In the genomic region with DNA sequence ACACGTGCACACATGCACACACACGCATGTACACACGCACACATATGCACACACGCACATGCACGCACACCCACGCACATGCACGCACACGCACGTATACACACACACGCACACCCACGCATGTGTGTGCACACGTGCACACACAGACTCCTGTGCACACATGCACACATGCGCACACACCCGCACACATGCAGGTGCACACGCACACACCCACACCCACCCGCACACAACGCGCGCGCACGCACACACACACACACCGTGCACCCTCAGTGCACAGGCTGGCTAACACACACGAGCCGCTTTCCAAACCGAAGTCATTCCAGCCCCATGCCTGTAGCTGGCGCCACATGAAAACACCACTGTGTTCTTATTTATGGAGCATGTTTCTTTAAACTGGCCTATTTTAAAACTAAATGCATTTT, we compare ENCODE assay signal across 8 cellular contexts. TPM values are rescaled to one million over a fixed set of nuclear protein-coding genes. Genes with fewer than 3 reads are reported as not detected.
A peak's percentile ranks its signal among the peaks of the same experiment; 100 is the strongest.
DNase-seq lines count a peak whose midpoint lies in the region; ATAC-seq, FAIRE-seq and TF ChIP-seq lines count a peak whose summit lies in the region.
"Had no signal": no experiment of that assay in that cellular context is flagged by ENCODE, and none has a peak within 500 bp of the region (broad histone marks: within the 10 kb centered on the region; RNA-seq: fewer than 3 reads in every experiment).

No MANE protein-coding gene starts in this region.

- no peak overlapping the region for H2AFZ ChIP-seq in neural cell (ENCODE audit: low read depth, low read length)

- no peak for DNase-seq in D721Med (ENCODE audit: insufficient read length, low spot score)
- no peak for DNase-seq in LNCaP clone FGC (ENCODE audit: low read depth)
- DNase-seq in cardiac fibroblast (ENCODE audit: low read depth in 2 of 2): peak; percentile 50 to 59
- no peak for DNase-seq in colonic mucosa
- no peak for DNase-seq in lower leg skin (ENCODE audit: low spot score in 2 of 2)
- DNase-seq: sigmoid colon had no signal

- peaks cover 4% of the 10 kb centered on the region for H3K27me3 ChIP-seq in neural cell (ENCODE audit: insufficient read depth, low read depth, low read length)
- H3K27me3 ChIP-seq in colonic mucosa: no peaks in the 10 kb centered on the region

- ATAC-seq in GM19395 (IDR thresholded peaks at IDR 0.05; ENCODE audit: unreplicated experiment): no peak

- no peak for TF ChIP-seq POLR2A in lower leg skin (IDR thresholded peaks at IDR 0.05)

- FAIRE-seq in D721Med (lab: Jason Lieb, UNC): no peak

- H3K27ac ChIP-seq in neural cell (ENCODE audit: low read length) (no peak overlapping the region), colonic mucosa (no peak overlapping the region)
- H3K27ac ChIP-seq: sigmoid colon had no signal

- no peaks in the 10 kb centered on the region for H3K79me2 ChIP-seq in neural cell (replicated peaks; ENCODE audit: insufficient read depth, low read length)

- peak; percentile 41 for TF ChIP-seq CTCF in D721Med (IDR thresholded peaks at IDR 0.05; ENCODE audit: insufficient read depth, missing control alignments)
- peak; percentile 58 for TF ChIP-seq CTCF in LNCaP clone FGC (IDR thresholded peaks at IDR 0.05; ENCODE audit: control insufficient read depth, extremely low read depth, insufficient read depth)
- peak; percentile 59 for TF ChIP-seq CTCF in cardiac fibroblast (IDR thresholded peaks at IDR 0.05; ENCODE audit: low read depth, low read length)
- TF ChIP-seq CTCF in neural cell (IDR thresholded peaks at IDR 0.05; ENCODE audit: poor library complexity, severe bottlenecking): peak; percentile 55
- no peak for TF ChIP-seq CTCF in colonic mucosa (IDR thresholded peaks at IDR 0.05)
- no peak for TF ChIP-seq CTCF in lower leg skin (IDR thresholded peaks at IDR 0.05)

- H3F3A ChIP-seq in neural cell (ENCODE audit: insufficient read depth, low read length, poor library complexity, severe bottlenecking): no peaks in the 10 kb centered on the region

- intact Hi-C loops in colonic mucosa (cut with DNase I) (no loop called here), lower leg skin (cut with DNase I; ENCODE audit: low total_unique reads) (no loop called here)

- no peaks in the 10 kb centered on the region for H4K20me1 ChIP-seq in neural cell (ENCODE audit: insufficient read depth)

- H3K36me3 ChIP-seq in neural cell (ENCODE audit: insufficient read depth, low read length): no peaks in the 10 kb centered on the region
- no peaks in the 10 kb centered on the region for H3K36me3 ChIP-seq in colonic mucosa
- H3K36me3 ChIP-seq: sigmoid colon had no signal

- 65 to 73% methylated on average over 26 of the region's 26 CpGs for WGBS in lower leg skin, 2 donors

- no peak for TF ChIP-seq EP300 in neural cell (conservative IDR thresholded peaks at IDR 0.05; ENCODE audit: poor library complexity, severe bottlenecking)

- H3K4me1 ChIP-seq in colonic mucosa: no peaks in the 10 kb centered on the region

- H3K9ac ChIP-seq in neural cell (ENCODE audit: low read length): no peak overlapping the region
- H3K9ac ChIP-seq in colonic mucosa (ENCODE audit: low read depth in 2 of 2, low read length in 2 of 2): no peak overlapping the region

- no peak overlapping the region for H3K4me2 ChIP-seq in neural cell (ENCODE audit: low read length)

- peak; percentile 28 for TF ChIP-seq RAD21 in neural cell (conservative IDR thresholded peaks at IDR 0.05)

- no peaks in the 10 kb centered on the region for H3K9me2 ChIP-seq in neural cell (ENCODE audit: insufficient read depth, low read length)

- no peaks in the 10 kb centered on the region for H3K9me3 ChIP-seq in neural cell (ENCODE audit: low read length)
- no peaks in the 10 kb centered on the region for H3K9me3 ChIP-seq in colonic mucosa
- H3K9me3 ChIP-seq: sigmoid colon had no signal

- H3K4me3 ChIP-seq in LNCaP clone FGC (ENCODE audit: low read depth, low read length): no peak overlapping the region
- no peak overlapping the region for H3K4me3 ChIP-seq in cardiac fibroblast (replicated peaks in 1 of 2; ENCODE audit: low read depth in 2 of 2, low read length in 2 of 2)
- H3K4me3 ChIP-seq in neural cell (ENCODE audit: low read length): no peak overlapping the region
- no peak overlapping the region for H3K4me3 ChIP-seq in colonic mucosa
- no peak overlapping the region for H3K4me3 ChIP-seq in lower leg skin (ENCODE audit: low read depth, poor library complexity, severe bottlenecking)
- H3K4me3 ChIP-seq: sigmoid colon had no signal

TF ChIP-seq in neural cell, 6 proteins besides CTCF, POLR2A, EP300 and RAD21:
- TF ChIP-seq TAF1 (IDR thresholded peaks at IDR 0.05; ENCODE audit: low read depth): no peak
- no peak for TF ChIP-seq POLR2AphosphoS5 (IDR thresholded peaks at IDR 0.05)
- TF ChIP-seq EZH2 (IDR thresholded peaks at IDR 0.05; ENCODE audit: borderline replicate concordance, insufficient read depth, low read length, poor library complexity, severe bottlenecking): no peak
- TF ChIP-seq MXI1 (conservative IDR thresholded peaks at IDR 0.05; ENCODE audit: poor library complexity, severe bottlenecking): no peak
- TF ChIP-seq, protein P1, sequence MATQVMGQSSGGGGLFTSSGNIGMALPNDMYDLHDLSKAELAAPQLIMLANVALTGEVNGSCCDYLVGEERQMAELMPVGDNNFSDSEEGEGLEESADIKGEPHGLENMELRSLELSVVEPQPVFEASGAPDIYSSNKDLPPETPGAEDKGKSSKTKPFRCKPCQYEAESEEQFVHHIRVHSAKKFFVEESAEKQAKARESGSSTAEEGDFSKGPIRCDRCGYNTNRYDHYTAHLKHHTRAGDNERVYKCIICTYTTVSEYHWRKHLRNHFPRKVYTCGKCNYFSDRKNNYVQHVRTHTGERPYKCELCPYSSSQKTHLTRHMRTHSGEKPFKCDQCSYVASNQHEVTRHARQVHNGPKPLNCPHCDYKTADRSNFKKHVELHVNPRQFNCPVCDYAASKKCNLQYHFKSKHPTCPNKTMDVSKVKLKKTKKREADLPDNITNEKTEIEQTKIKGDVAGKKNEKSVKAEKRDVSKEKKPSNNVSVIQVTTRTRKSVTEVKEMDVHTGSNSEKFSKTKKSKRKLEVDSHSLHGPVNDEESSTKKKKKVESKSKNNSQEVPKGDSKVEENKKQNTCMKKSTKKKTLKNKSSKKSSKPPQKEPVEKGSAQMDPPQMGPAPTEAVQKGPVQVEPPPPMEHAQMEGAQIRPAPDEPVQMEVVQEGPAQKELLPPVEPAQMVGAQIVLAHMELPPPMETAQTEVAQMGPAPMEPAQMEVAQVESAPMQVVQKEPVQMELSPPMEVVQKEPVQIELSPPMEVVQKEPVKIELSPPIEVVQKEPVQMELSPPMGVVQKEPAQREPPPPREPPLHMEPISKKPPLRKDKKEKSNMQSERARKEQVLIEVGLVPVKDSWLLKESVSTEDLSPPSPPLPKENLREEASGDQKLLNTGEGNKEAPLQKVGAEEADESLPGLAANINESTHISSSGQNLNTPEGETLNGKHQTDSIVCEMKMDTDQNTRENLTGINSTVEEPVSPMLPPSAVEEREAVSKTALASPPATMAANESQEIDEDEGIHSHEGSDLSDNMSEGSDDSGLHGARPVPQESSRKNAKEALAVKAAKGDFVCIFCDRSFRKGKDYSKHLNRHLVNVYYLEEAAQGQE (IDR thresholded peaks at IDR 0.05; ENCODE audit: borderline replicate concordance): no peak
- TF ChIP-seq SMC3 (conservative IDR thresholded peaks at IDR 0.05; ENCODE audit: poor library complexity): no peak
TF ChIP-seq in neural cell: peak in this region for 0.

RNA-seq across cellular contexts. Expression of a gene that starts 45.3 kb away (rescaled TPM):
- 13.5 and 18.0 TPM in 2 replicates for polyA plus RNA-seq in neural cell
- polyA minus RNA-seq in neural cell: 20.7 and 20.8 TPM in 2 replicates
- under 1 TPM in 1 of 2 donors, not detected in 1; 0.45 TPM for total RNA-seq in colonic mucosa
- under 1 TPM in 1 of 4 donors, not detected in 3; 0.13 TPM for total RNA-seq in lower leg skin

Comparison
In these comparisons a context has a peak if more than half of its experiments do, and no peak if none do; other contexts are left out.
1. DNase-seq: peak in cardiac fibroblast (2 of 2); none in D721Med (single experiment), LNCaP clone FGC (single experiment), colonic mucosa (single experiment) and lower leg skin (0 of 2).
2. CTCF ChIP-seq: peak in D721Med (single experiment), LNCaP clone FGC (single experiment), cardiac fibroblast (single experiment) and neural cell (single experiment); none in colonic mucosa (single experiment) and lower leg skin (0 of 3).